1 cellular context compared by ENCODE assay signal in genomic region chr2:59935005-59935404, GRCh38.
TF ChIP-seq lines count a peak whose summit lies in the region.

No MANE protein-coding gene starts in this region.

TF ChIP-seq in WTC11, 78 proteins besides CTCF, POLR2A, EP300 and RAD21 (continued from another document):
- TF ChIP-seq AR (CRISPR knock-in tag; IDR thresholded peaks at IDR 0.05) (no peak), AFF4 (CRISPR knock-in tag; IDR thresholded peaks at IDR 0.05; ENCODE audit: borderline replicate concordance) (no peak), ZNF671 (CRISPR knock-in tag; IDR thresholded peaks at IDR 0.05) (no peak), ZBTB21 (CRISPR knock-in tag; IDR thresholded peaks at IDR 0.05; ENCODE audit: borderline replicate concordance) (no peak), OVOL2 (CRISPR knock-in tag; IDR thresholded peaks at IDR 0.05; ENCODE audit: borderline replicate concordance) (no peak), PRDM15 (CRISPR knock-in tag; IDR thresholded peaks at IDR 0.05) (no peak)
